ENCODE assay signal across 26 cellular contexts in genomic region chr6:10381830-10382208, GRCh38. TPM values are rescaled to one million over a fixed set of nuclear protein-coding genes. Genes with fewer than 3 reads are reported as not detected.
DNase-seq lines count a peak whose midpoint lies in the region; ATAC-seq and TF ChIP-seq lines count a peak whose summit lies in the region.
"Had no signal": no experiment of that assay in that cellular context is flagged by ENCODE, and none has a peak within 500 bp of the region (broad histone marks: within the 10 kb centered on the region; RNA-seq: fewer than 3 reads in every experiment).

No MANE protein-coding gene starts in this region.

- TF ChIP-seq CTCF in osteoblast (IDR thresholded peaks at IDR 0.05; ENCODE audit: extremely low read depth, low read depth, low read length) = no peak

- peaks cover 14% of the 10 kb centered on the region for H3K36me3 Mint-ChIP-seq in activated CD8-positive, alpha-beta memory T cell treated with anti-CD3 and anti-CD28 coated beads, Interleukin-2, amount 10 ng/mL, durations not matched to agents 7 days and 5 days
- H3K36me3 Mint-ChIP-seq: type B pancreatic cell had no signal

- no peak overlapping the region for H3K4me3 Mint-ChIP-seq in activated CD8-positive, alpha-beta memory T cell treated with anti-CD3 and anti-CD28 coated beads, Interleukin-2, amount 10 ng/mL, durations not matched to agents 7 days and 5 days
- H3K4me3 Mint-ChIP-seq: activated naive CD4-positive, alpha-beta T cell treated with anti-CD3 and anti-CD28 coated beads for 36 hours; T-helper 1 cell treated with Interleukin-12 subunit alpha and Interleukin-12 subunit beta and Interleukin-4 antibody, amounts not matched to agents 30 μg/mL and 1 μg/mL, for 36 hours had no signal

- no peaks in the 10 kb centered on the region for H3K36me3 ChIP-seq in NT2/D1 (ENCODE audit: insufficient read depth, insufficient read length, low read length)
- no peaks in the 10 kb centered on the region for H3K36me3 ChIP-seq in iPS-18a (ENCODE audit: control insufficient read depth, low read depth, low read length)
- no peaks in the 10 kb centered on the region for H3K36me3 ChIP-seq in osteoblast (ENCODE audit: insufficient read depth, low read length)
- H3K36me3 ChIP-seq: ascending aorta, left lung, sigmoid colon, SJCRH30 had no signal

- no peak overlapping the region for H3K27ac ChIP-seq in iPS-18a (ENCODE audit: low read length)
- H3K27ac ChIP-seq in osteoblast (ENCODE audit: low read depth, low read length) = no peak overlapping the region
- H3K27ac ChIP-seq: ascending aorta, left lung, sigmoid colon, SJCRH30 had no signal

- no peak for DNase-seq in activated CD8-positive, alpha-beta memory T cell treated with anti-CD3 and anti-CD28 coated beads, Interleukin-2, amount 10 ng/mL, durations not matched to agents 7 days and 5 days
- no peak for DNase-seq in activated CD8-positive, alpha-beta memory T cell treated with anti-CD3 and anti-CD28 coated beads, Interleukin-2, amount 50 U/mL, for 48 hours
- DNase-seq in NT2/D1 (ENCODE audit: low read depth, low spot score) = no peak
- no peak for DNase-seq in sciatic nerve (ENCODE audit: low spot score)
- no peak for DNase-seq in osteoblast (ENCODE audit: insufficient read length, low spot score, missing footprints)
- DNase-seq in occipital lobe (lab: John Stamatoyannopoulos, UW) = no peak
- no peak for DNase-seq in DMS 273 (lab: John Stamatoyannopoulos, UW; ENCODE audit: unreplicated experiment)
- DNase-seq: 8988T; CD8-positive, alpha-beta memory T cell; central memory CD4-positive, alpha-beta T cell; DMS153; GOT3; left lung; naive thymus-derived CD4-positive, alpha-beta T cell; NCI-H1092; NCI-H187 treated with DMSO at 0.1 percent for 48 hours; sigmoid colon; SJCRH30 had no signal

- CTCF ChIA-PET in activated CD8-positive, alpha-beta memory T cell treated with anti-CD3 and anti-CD28 coated beads, Interleukin-2, amount 10 ng/mL, durations not matched to agents 7 days and 5 days (lab: Charles Lee) = no interaction called here

- peak overlapping the region; percentile 24 for H3K27ac Mint-ChIP-seq in activated CD8-positive, alpha-beta memory T cell treated with anti-CD3 and anti-CD28 coated beads, Interleukin-2, amount 10 ng/mL, durations not matched to agents 7 days and 5 days
- H3K27ac Mint-ChIP-seq: activated naive CD4-positive, alpha-beta T cell treated with anti-CD3 and anti-CD28 coated beads for 36 hours had no signal

- H3K4me1 ChIP-seq in NT2/D1 (ENCODE audit: insufficient read depth, insufficient read length) (no peaks in the 10 kb centered on the region), iPS-18a (ENCODE audit: control insufficient read depth, low read depth, low read length) (peaks cover 20% of the 10 kb centered on the region), osteoblast (ENCODE audit: insufficient read depth, low read length) (no peaks in the 10 kb centered on the region)
- H3K4me1 ChIP-seq: left lung, SJCRH30 had no signal

- peaks cover 66% of the 10 kb centered on the region for H3K27me3 Mint-ChIP-seq in activated CD8-positive, alpha-beta memory T cell treated with anti-CD3 and anti-CD28 coated beads, Interleukin-2, amount 10 ng/mL, durations not matched to agents 7 days and 5 days

- ATAC-seq in activated CD8-positive, alpha-beta memory T cell treated with anti-CD3 and anti-CD28 coated beads, Interleukin-2, amount 10 ng/mL, durations not matched to agents 7 days and 5 days = no peak
- peak; percentile 29 for ATAC-seq in sciatic nerve
- ATAC-seq: left lung; naive thymus-derived CD4-positive, alpha-beta T cell had no signal

- H3K4me3 ChIP-seq in NT2/D1 (ENCODE audit: insufficient read length, low read depth) (peak overlapping the region; percentile 21), iPS-18a (ENCODE audit: low read length) (peak overlapping the region; percentile 14), osteoblast (ENCODE audit: insufficient read depth, low read length) (no peak overlapping the region)
- H3K4me3 ChIP-seq: ascending aorta, left lung, sigmoid colon, SJCRH30 had no signal

- H3K4me1 Mint-ChIP-seq in activated CD8-positive, alpha-beta memory T cell treated with anti-CD3 and anti-CD28 coated beads, Interleukin-2, amount 10 ng/mL, durations not matched to agents 7 days and 5 days = no peaks in the 10 kb centered on the region

- intact Hi-C loops in sciatic nerve (cut with DNase I) = no loop called here

- H3K9ac ChIP-seq in NT2/D1 (ENCODE audit: insufficient read length, low read depth) (no peak overlapping the region), iPS-18a (ENCODE audit: low read length) (no peak overlapping the region)

- peaks cover 68% of the 10 kb centered on the region for H3K27me3 ChIP-seq in NT2/D1 (ENCODE audit: insufficient read depth, insufficient read length)
- peaks cover 90% of the 10 kb centered on the region for H3K27me3 ChIP-seq in iPS-18a (ENCODE audit: control insufficient read depth, insufficient read depth, low read length)
- H3K27me3 ChIP-seq in osteoblast (ENCODE audit: insufficient read depth, low read length) = peaks cover 65% of the 10 kb centered on the region
- H3K27me3 ChIP-seq: SJCRH30 had no signal

- H3K79me2 ChIP-seq in osteoblast (ENCODE audit: insufficient read depth, low read length) = no peaks in the 10 kb centered on the region

- H2AFZ ChIP-seq in osteoblast (ENCODE audit: low read length) = no peak overlapping the region

- no peaks in the 10 kb centered on the region for H4K20me1 ChIP-seq in osteoblast (ENCODE audit: insufficient read depth, low read length)

- no peak overlapping the region for H3K4me2 ChIP-seq in osteoblast (ENCODE audit: insufficient read depth, low read length)

- H3K9me3 ChIP-seq in NT2/D1 (ENCODE audit: insufficient read depth, low read length) (no peaks in the 10 kb centered on the region), iPS-18a (ENCODE audit: control insufficient read depth, low read depth, low read length) (no peaks in the 10 kb centered on the region), osteoblast (ENCODE audit: low read depth, low read length) (no peaks in the 10 kb centered on the region)
- H3K9me3 ChIP-seq: ascending aorta, left lung, sigmoid colon, SJCRH30 had no signal

- no peaks in the 10 kb centered on the region for H3K9me3 Mint-ChIP-seq in activated CD8-positive, alpha-beta memory T cell treated with anti-CD3 and anti-CD28 coated beads, Interleukin-2, amount 10 ng/mL, durations not matched to agents 7 days and 5 days (ENCODE audit: low read depth)
- H3K9me3 Mint-ChIP-seq: type B pancreatic cell had no signal

RNA-seq across cellular contexts. Expression of gene TFAP2A, which starts 33.1 kb away (rescaled TPM):
- total RNA-seq in activated CD8-positive, alpha-beta memory T cell treated with anti-CD3 and anti-CD28 coated beads, Interleukin-2, amount 10 ng/mL, durations not matched to agents 7 days and 5 days = under 1 TPM; 0.18 to 0.21 TPM
- total RNA-seq in sciatic nerve (1.6 TPM), osteoblast (under 0.01 and 0.36 TPM in 2 replicates), occipital lobe (not detected)
- total RNA-seq: activated CD8-positive, alpha-beta memory T cell treated with anti-CD3 and anti-CD28 coated beads for 36 hours; CD8-positive, alpha-beta memory T cell; dermis microvascular lymphatic vessel endothelial cell; fibroblast of lung; naive thymus-derived CD4-positive, alpha-beta T cell had no signal
